11 cellular contexts compared by ENCODE assay signal in the genomic region with DNA sequence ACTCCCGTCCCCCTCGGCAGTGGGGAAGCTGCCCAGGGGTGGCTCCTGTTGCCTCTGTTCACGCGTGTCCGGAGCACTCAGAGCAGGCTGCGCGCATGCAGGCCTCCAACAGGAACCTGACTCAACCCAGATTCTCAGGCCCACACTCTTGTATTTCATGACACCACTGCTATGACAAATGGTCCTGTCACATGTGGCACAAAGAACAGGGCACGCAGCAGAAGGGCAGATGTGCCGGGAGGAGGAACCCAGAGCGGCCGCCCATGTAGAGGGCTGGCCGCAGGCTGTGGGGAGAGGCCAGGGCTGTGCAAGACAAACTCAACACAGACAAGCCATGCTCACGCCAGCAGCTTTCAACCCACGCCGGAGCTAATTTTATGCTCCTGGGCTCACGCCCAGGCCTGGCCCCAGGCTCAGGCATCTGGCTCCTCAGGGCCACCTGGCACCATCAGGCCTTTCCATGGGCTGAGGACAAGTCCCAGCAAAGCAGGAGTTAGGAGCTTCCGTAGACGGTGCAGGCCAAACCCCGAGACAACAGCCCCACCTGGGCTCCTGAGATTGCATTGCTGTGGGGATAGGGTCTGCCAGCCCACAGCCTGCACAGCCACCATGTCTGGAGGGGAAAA. TPM values are rescaled to one million over a fixed set of nuclear protein-coding genes. Genes with fewer than 3 reads are reported as not detected.
DNase-seq lines count a peak whose midpoint lies in the region; ATAC-seq and TF ChIP-seq lines count a peak whose summit lies in the region.
"Had no signal": no experiment of that assay in that cellular context is flagged by ENCODE, and none has a peak within 500 bp of the region (broad histone marks: within the 10 kb centered on the region; RNA-seq: fewer than 3 reads in every experiment).

No MANE protein-coding gene starts in this region.

- H3K36me3 Mint-ChIP-seq in activated CD4-positive, alpha-beta T cell treated with anti-CD3 and anti-CD28 coated beads, Interleukin-2, amount 10 ng/mL, durations not matched to agents 7 days and 5 days (ENCODE audit: low read depth): peaks cover 2% of the 10 kb centered on the region

- peaks cover 57% of the 10 kb centered on the region for H3K4me1 ChIP-seq in mammary epithelial cell (ENCODE audit: insufficient read depth, low read length)
- peaks cover 34% of the 10 kb centered on the region for H3K4me1 ChIP-seq in right cardiac atrium (ENCODE audit: control insufficient read depth, insufficient read depth, low read length)

- H3K9me3 ChIP-seq in mammary epithelial cell (replicated peaks; ENCODE audit: insufficient read depth, low read length) (no peaks in the 10 kb centered on the region), right cardiac atrium (ENCODE audit: control insufficient read depth, low read length) (no peaks in the 10 kb centered on the region)

- H3K4me3 ChIP-seq in mammary epithelial cell (replicated peaks in 1 of 3; ENCODE audit: insufficient read depth in 1 of 3, low read depth in 2 of 3, low read length in 3 of 3) (no peak overlapping the region), right cardiac atrium (ENCODE audit: low read length) (no peak overlapping the region), skin epidermis (peak overlapping the region in 1 of 7 experiments; percentile 5)

- H3K27ac ChIP-seq in mammary epithelial cell (ENCODE audit: insufficient read depth, low read depth, low read length) (peak overlapping the region; percentile 68), right cardiac atrium (ENCODE audit: low read length) (peak overlapping the region; percentile 73), skin epidermis (peak overlapping the region in 19 of 21 experiments; percentile 5 to 84 (median 72))

- peak in 1 of 2 donors; percentile 32 for TF ChIP-seq CTCF in mammary epithelial cell (conservative IDR thresholded peaks at IDR 0.05 in 1 of 2, IDR thresholded peaks at IDR 0.05 in 1 of 2; ENCODE audit: extremely low read depth in 1 of 2, insufficient read depth in 1 of 2, low read depth in 1 of 2, low read length in 2 of 2)

- H3K27ac Mint-ChIP-seq in activated CD4-positive, alpha-beta T cell treated with anti-CD3 and anti-CD28 coated beads, Interleukin-2, amount 10 ng/mL, durations not matched to agents 7 days and 5 days: no peak overlapping the region

- in situ Hi-C loops in mammary epithelial cell (cut with MboI; ENCODE audit: low sequenced_read_pairs in 2 of 2): no loop called here

- peak overlapping the region; percentile 24 for H3K9ac ChIP-seq in mammary epithelial cell (ENCODE audit: insufficient read depth, low read length)

- no peaks in the 10 kb centered on the region for H4K20me1 ChIP-seq in mammary epithelial cell (ENCODE audit: insufficient read depth, low read length)

- dilution Hi-C loops in mammary epithelial cell (cut with HindIII; ENCODE audit: low sequenced_read_pairs): no loop called here

- H3K27me3 ChIP-seq in mammary epithelial cell (ENCODE audit: insufficient read depth, low read length): no peaks in the 10 kb centered on the region
- H3K27me3 ChIP-seq in right cardiac atrium (ENCODE audit: control insufficient read depth, insufficient read depth): no peaks in the 10 kb centered on the region

- no peaks in the 10 kb centered on the region for H3K9me3 Mint-ChIP-seq in activated CD4-positive, alpha-beta T cell treated with anti-CD3 and anti-CD28 coated beads, Interleukin-2, amount 10 ng/mL, durations not matched to agents 7 days and 5 days

- peak; percentile 73 to 84 for ATAC-seq in right cardiac atrium

- H2AFZ ChIP-seq in mammary epithelial cell (ENCODE audit: low read depth, low read length): peak overlapping the region; percentile 25

- no TSS peak for BruUV-seq in mammary epithelial cell (replicated peaks; lab: Mats Ljungman, UMichigan)

- intact Hi-C loops in mammary epithelial cell (cut with micrococcal nuclease) (loop anchor here (1.0 to 10.0 kb wide), 4 partner anchors 80 to 330 kb away; partner anchors contain the start of genes SYT8 and TNNI2), right cardiac atrium (cut with DNase I) (no loop called here)

- peaks cover 14% of the 10 kb centered on the region for H3K4me1 Mint-ChIP-seq in activated CD4-positive, alpha-beta T cell treated with anti-CD3 and anti-CD28 coated beads, Interleukin-2, amount 10 ng/mL, durations not matched to agents 7 days and 5 days

- DNase-seq in GM04503 (ENCODE audit: low read depth): peak; percentile 67
- DNase-seq in mammary epithelial cell: peak; percentile 79
- peak; percentile 68 to 88 (median 87) for DNase-seq in right cardiac atrium
- DNase-seq in RPMI8226: no peak
- no peak for DNase-seq in NCI-H526 treated with DMSO at 0.1 percent for 48 hours (lab: John Stamatoyannopoulos, UW)
- DNase-seq in activated CD4-positive, alpha-beta T cell treated with anti-CD3 and anti-CD28 coated beads, Interleukin-2, amount 10 ng/mL, durations not matched to agents 7 days and 5 days: no peak
- DNase-seq in HK-2 (ENCODE audit: unreplicated experiment): no peak
- DNase-seq: cortex of kidney, SW 1271 had no signal

- WGBS in mammary epithelial cell (ENCODE audit: low coverage, missing lambda C conversion rate): 2% methylated on average over 19 of the region's 19 CpGs
- WGBS in right cardiac atrium: 51% methylated on average over 19 of the region's 19 CpGs

- H3K79me2 ChIP-seq in mammary epithelial cell (ENCODE audit: insufficient read depth, low read length): peaks cover 82% of the 10 kb centered on the region

- no peaks in the 10 kb centered on the region for H3K27me3 Mint-ChIP-seq in activated CD4-positive, alpha-beta T cell treated with anti-CD3 and anti-CD28 coated beads, Interleukin-2, amount 10 ng/mL, durations not matched to agents 7 days and 5 days

- no peak overlapping the region for H3K4me3 Mint-ChIP-seq in activated CD4-positive, alpha-beta T cell treated with anti-CD3 and anti-CD28 coated beads, Interleukin-2, amount 10 ng/mL, durations not matched to agents 7 days and 5 days

- H3K36me3 ChIP-seq in mammary epithelial cell (ENCODE audit: insufficient read depth, low read length): peaks cover 3% of the 10 kb centered on the region

- peak overlapping the region; percentile 69 for H3K4me2 ChIP-seq in mammary epithelial cell (ENCODE audit: insufficient read depth, low read depth, low read length)

- CTCF ChIA-PET in mammary epithelial cell (lab: Charles Lee; ENCODE audit: low non-redundant PET): interaction anchor here (0.6 to 1.1 kb wide), 3 partner anchors 15 to 469 kb away, joined by 3 to 4 read pairs (median 3); no protein-coding TSS in a partner anchor
- CTCF ChIA-PET in activated CD4-positive, alpha-beta T cell treated with anti-CD3 and anti-CD28 coated beads, Interleukin-2, amount 10 ng/mL, durations not matched to agents 7 days and 5 days (lab: Charles Lee): interaction anchor here (1.0 kb wide), 1 partner anchor 15 kb away, joined by 3 read pairs; no protein-coding TSS in a partner anchor

- POLR2A ChIA-PET in activated CD4-positive, alpha-beta T cell treated with anti-CD3 and anti-CD28 coated beads, Interleukin-2, amount 10 ng/mL, durations not matched to agents 7 days and 5 days (lab: Charles Lee): no interaction called here

RNA-seq across cellular contexts. Expression of gene DUSP8, which starts 40.0 kb away (rescaled TPM):
- total RNA-seq in mammary epithelial cell (1 to 10 TPM; 1.2 to 1.4 TPM), right cardiac atrium (10 to 100 TPM; 10.1 to 15.6 (median 12.3) TPM)
- polyA plus RNA-seq in mammary epithelial cell (0.33 TPM), right cardiac atrium (13.3 TPM)
- not detected for polyA minus RNA-seq in mammary epithelial cell
- under 1 TPM; 0.22 to 0.23 TPM for total RNA-seq in activated CD4-positive, alpha-beta T cell treated with anti-CD3 and anti-CD28 coated beads, Interleukin-2, amount 10 ng/mL, durations not matched to agents 7 days and 5 days

RNA-seq across cellular contexts. Expression of gene MOB2, which starts 45.5 kb away (rescaled TPM):
- total RNA-seq in mammary epithelial cell: 10 to 100 TPM; 26.5 to 30.0 TPM
- 30.9 TPM for polyA plus RNA-seq in mammary epithelial cell
- 32.8 TPM for polyA minus RNA-seq in mammary epithelial cell
- total RNA-seq in right cardiac atrium: 10 to 100 TPM; 35.0 to 45.0 (median 42.0) TPM
- polyA plus RNA-seq in right cardiac atrium: 40.0 TPM
- 10 to 100 TPM; 45.1 to 45.4 TPM for total RNA-seq in activated CD4-positive, alpha-beta T cell treated with anti-CD3 and anti-CD28 coated beads, Interleukin-2, amount 10 ng/mL, durations not matched to agents 7 days and 5 days

RNA-seq across cellular contexts. Expression of gene KRTAP5-1, which starts 53.0 kb away (rescaled TPM):
- not detected for total RNA-seq in mammary epithelial cell
- not detected for polyA plus RNA-seq in mammary epithelial cell
- polyA minus RNA-seq in mammary epithelial cell: not detected
- not detected for total RNA-seq in right cardiac atrium
- polyA plus RNA-seq in right cardiac atrium: not detected
- not detected for total RNA-seq in activated CD4-positive, alpha-beta T cell treated with anti-CD3 and anti-CD28 coated beads, Interleukin-2, amount 10 ng/mL, durations not matched to agents 7 days and 5 days
- total RNA-seq: kidney epithelial cell had no signal

Comparison
In these comparisons a context has a peak if more than half of its experiments do, and no peak if none do; other contexts are left out.
1. DNase-seq: peak in GM04503 (single experiment), mammary epithelial cell (single experiment) and right cardiac atrium (3 of 3); none in RPMI8226 (single experiment), NCI-H526 treated with DMSO at 0.1 percent for 48 hours (single experiment), activated CD4-positive, alpha-beta T cell treated with anti-CD3 and anti-CD28 coated beads, Interleukin-2, amount 10 ng/mL, durations not matched to agents 7 days and 5 days (single experiment) and HK-2 (single experiment).
2. RNA of gene DUSP8, which starts 40.0 kb away (total RNA-seq): 10.1 to 15.6 TPM in right cardiac atrium; 1.2 to 1.4 TPM in mammary epithelial cell and 0.22 to 0.23 TPM in activated CD4-positive, alpha-beta T cell treated with anti-CD3 and anti-CD28 coated beads, Interleukin-2, amount 10 ng/mL, durations not matched to agents 7 days and 5 days; every median in the first group is over 4 times any median in the second.
3. Peak in every context shown above with its lines, with median percentiles within 50 percentile points of each other: H3K27ac ChIP-seq.